In the genomic region with DNA sequence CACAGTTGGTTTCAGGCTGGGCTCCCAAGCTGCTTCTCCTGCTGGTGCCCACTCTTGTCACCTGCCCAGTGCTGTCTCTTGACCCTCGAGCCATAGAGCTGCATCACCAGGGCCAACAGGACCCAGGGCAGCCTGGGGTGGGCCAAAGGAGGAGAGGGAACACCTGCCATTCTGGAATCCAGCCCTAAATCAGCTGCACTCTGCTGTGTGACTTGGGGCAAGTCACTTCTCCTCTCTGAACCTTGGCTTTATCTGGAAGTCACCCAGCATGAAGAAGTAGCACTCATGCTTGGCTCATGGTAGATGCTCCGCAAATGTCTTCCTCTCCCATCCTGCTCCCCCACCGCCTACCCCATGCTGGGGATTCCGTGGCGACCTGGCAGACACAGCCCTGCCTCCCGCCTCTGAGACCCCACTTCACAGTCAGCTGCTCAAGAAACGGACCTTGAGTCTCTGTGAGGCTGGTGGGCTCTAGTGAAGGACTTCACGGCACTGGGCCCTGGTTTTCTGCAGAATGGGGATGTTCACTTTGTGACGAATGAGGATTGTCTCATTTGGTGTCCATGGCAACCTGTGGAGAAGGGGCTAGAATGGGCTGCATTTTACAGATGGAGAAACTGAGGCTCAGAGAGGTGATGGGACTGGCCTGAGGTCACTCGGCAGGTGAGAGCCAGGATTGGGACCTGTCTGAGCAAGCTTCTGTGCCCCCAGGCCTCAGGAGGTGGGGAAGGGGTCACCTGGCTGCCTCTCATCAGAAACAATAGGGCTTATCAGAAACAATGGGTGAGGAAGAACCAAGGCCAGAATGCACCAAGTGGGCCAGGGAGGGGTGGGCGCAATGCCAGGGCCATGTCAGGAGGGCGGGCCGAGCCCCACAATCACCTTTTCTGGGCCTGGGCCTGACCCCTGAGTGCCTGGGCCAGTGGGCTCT, we compare ENCODE assay signal across 16 cellular contexts. TPM values are rescaled to one million over a fixed set of nuclear protein-coding genes. Genes with fewer than 3 reads are reported as not detected.
"Had no signal": no experiment of that assay in that cellular context is flagged by ENCODE, and none has a peak within 500 bp of the region (broad histone marks: within the 10 kb centered on the region; RNA-seq: fewer than 3 reads in every experiment).

No MANE protein-coding gene starts in this region.

- H3K27me3 Mint-ChIP-seq: activated CD8-positive, alpha-beta T cell treated with anti-CD3 and anti-CD28 coated beads for 36 hours had no signal

- H3K27ac ChIP-seq: colonic mucosa, esophagus muscularis mucosa, lower lobe of right lung, neutrophil had no signal

- H3K9me3 Mint-ChIP-seq: activated B cell treated with CpG ODN at 0.5 μM for 24 hours; activated CD8-positive, alpha-beta T cell treated with anti-CD3 and anti-CD28 coated beads for 36 hours; activated T-cell treated with anti-CD3 and anti-CD28 coated beads, Interleukin-2, amount 50 U/mL, for 4 hours; naive B cell; stimulated activated memory B cell treated with anti-CD40 and anti-IgM and Interleukin-4, amounts not matched to agents 10 μg/mL and 1 μg/mL and 100 μg/mL, for 72 hours had no signal

- FAIRE-seq: urothelium cell line had no signal

- H3K4me3 Mint-ChIP-seq: activated B cell treated with CpG ODN at 0.5 μM for 24 hours; activated CD8-positive, alpha-beta T cell treated with anti-CD3 and anti-CD28 coated beads for 36 hours; activated T-cell treated with anti-CD3 and anti-CD28 coated beads, Interleukin-2, amount 50 U/mL, for 4 hours; naive B cell; stimulated activated memory B cell treated with anti-CD40 and anti-IgM and Interleukin-4, amounts not matched to agents 10 μg/mL and 1 μg/mL and 100 μg/mL, for 72 hours had no signal

- DNase-seq: activated B cell treated with CpG ODN at 0.5 μM for 24 hours; activated CD4-positive, alpha-beta T cell treated with anti-CD3 and anti-CD28 coated beads for 48 hours; activated CD8-positive, alpha-beta T cell treated with anti-CD3 and anti-CD28 coated beads for 36 hours; activated effector memory CD4-positive, alpha-beta T cell treated with Interleukin-2 at 50 U/mL for 16 hours; activated naive CD4-positive, alpha-beta T cell treated with anti-CD3 and anti-CD28 coated beads, Interleukin-2, amount 50 U/mL, for 16 hours; activated T-cell treated with anti-CD3 and anti-CD28 coated beads, Interleukin-2, amount 50 U/mL, for 4 hours; colonic mucosa; lower lobe of right lung; naive B cell; stimulated activated CD4-positive, alpha-beta T cell treated with anti-CD3 and anti-CD28 coated beads, Interleukin-2, amount 100 ng/mL, for 48 hours; T-helper 2 cell had no signal

- H3K9me3 ChIP-seq: adrenal gland, colonic mucosa, esophagus muscularis mucosa, lower lobe of right lung, neutrophil had no signal

- H3K27me3 ChIP-seq: adrenal gland, colonic mucosa, esophagus muscularis mucosa, neutrophil had no signal

- H3K4me1 Mint-ChIP-seq: activated B cell treated with CpG ODN at 0.5 μM for 24 hours had no signal

- H3K36me3 Mint-ChIP-seq: naive B cell; stimulated activated memory B cell treated with anti-CD40 and anti-IgM and Interleukin-4, amounts not matched to agents 10 μg/mL and 1 μg/mL and 100 μg/mL, for 72 hours had no signal

- H3K36me3 ChIP-seq: adrenal gland, colonic mucosa, esophagus muscularis mucosa, lower lobe of right lung, neutrophil had no signal

- H3K4me1 ChIP-seq: colonic mucosa had no signal

- H3K4me3 ChIP-seq: adrenal gland, colonic mucosa, esophagus muscularis mucosa, lower lobe of right lung had no signal

- H3K27ac Mint-ChIP-seq: activated B cell treated with CpG ODN at 0.5 μM for 24 hours; activated CD8-positive, alpha-beta T cell treated with anti-CD3 and anti-CD28 coated beads for 36 hours; naive B cell; stimulated activated memory B cell treated with anti-CD40 and anti-IgM and Interleukin-4, amounts not matched to agents 10 μg/mL and 1 μg/mL and 100 μg/mL, for 72 hours had no signal

- ATAC-seq: activated CD8-positive, alpha-beta T cell treated with anti-CD3 and anti-CD28 coated beads for 36 hours; activated T-cell treated with anti-CD3 and anti-CD28 coated beads, Interleukin-2, amount 50 U/mL, for 4 hours had no signal

RNA-seq across cellular contexts. Expression of gene EMID1, which starts 12.4 kb away (rescaled TPM):
- total RNA-seq: activated B cell treated with CpG ODN at 0.5 μM for 24 hours had no signal
